30 cellular contexts compared by ENCODE assay signal in the genomic region with DNA sequence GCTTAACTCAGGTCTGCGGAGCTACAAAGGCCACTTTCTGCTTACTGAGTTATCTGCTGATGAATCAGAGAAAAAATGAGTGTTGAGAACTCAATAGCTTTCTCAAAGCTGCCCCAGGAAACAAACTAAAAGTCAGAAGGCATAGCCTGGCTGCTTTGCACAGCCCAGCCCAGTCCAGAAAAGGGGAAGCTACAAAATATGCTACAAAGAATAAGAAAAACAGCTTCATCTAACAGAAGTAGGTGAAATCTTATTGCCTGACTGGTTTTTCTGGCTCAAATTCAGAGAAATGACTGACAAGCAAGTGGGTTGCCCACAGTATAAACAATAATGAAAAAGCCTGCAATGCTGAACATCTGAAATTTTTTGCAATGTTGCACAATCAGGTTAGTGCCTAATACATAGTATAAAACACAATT.
DNase-seq lines count a peak whose midpoint lies in the region; ATAC-seq and TF ChIP-seq lines count a peak whose summit lies in the region.
"Had no signal": no experiment of that assay in that cellular context is flagged by ENCODE, and none has a peak within 500 bp of the region (broad histone marks: within the 10 kb centered on the region; RNA-seq: fewer than 3 reads in every experiment).

No MANE protein-coding gene starts in this region.

- DNase-seq in KG1 (lab: John Stamatoyannopoulos, UW) (peak; percentile 1), adipocyte (ENCODE audit: low read depth) (peak; percentile 69), fibroblast of mammary gland (ENCODE audit: low read depth) (peak; percentile 21), omental fat pad (ENCODE audit: low spot score) (no peak), NCI-H524 treated with DMSO at 0.1 percent for 48 hours (lab: John Stamatoyannopoulos, UW) (no peak), SW 1271 (lab: John Stamatoyannopoulos, UW) (no peak), vagina (ENCODE audit: extremely low spot score in 2 of 2) (no peak)
- DNase-seq: activated CD4-positive, alpha-beta T cell treated with anti-CD3 and anti-CD28 coated beads, Interleukin-2, amount 10 ng/mL, durations not matched to agents 24 days and 14 days; activated T-cell treated with anti-CD3 and anti-CD28 coated beads, Interleukin-2, amount 50 U/mL, for 4 hours; dermis blood vessel endothelial cell; DND-41; GOT3; heart left ventricle; MM.1S; naive thymus-derived CD4-positive, alpha-beta T cell; NCI-H1436; NCI-H2107; Peyer's patch; stimulated activated CD4-positive, alpha-beta T cell treated with anti-CD3 and anti-CD28 coated beads, Interleukin-12 subunit alpha, Interleukin-12 subunit beta, amount 100 ng/mL, for 4 hours; stimulated activated CD4-positive, alpha-beta T cell treated with anti-CD3 and anti-CD28 coated beads, Interleukin-4, amount 100 ng/mL, for 4 hours; stimulated activated naive CD4-positive, alpha-beta T cell; T-helper 17 cell; thyroid gland had no signal

- H3K27me3 ChIP-seq in adipocyte (replicated peaks; ENCODE audit: control insufficient read depth, insufficient read depth, low read length), result no peaks in the 10 kb centered on the region
- no peaks in the 10 kb centered on the region for H3K27me3 ChIP-seq in vagina
- H3K27me3 ChIP-seq: BLaER1 treated with 17β-estradiol and CSF1 and Interleukin-3, amounts not matched to agents 10 nM and 100 nM; cardiac muscle cell; heart left ventricle; Peyer's patch; right atrium auricular region; SJSA1; thyroid gland had no signal

- TF ChIP-seq POLR2A in vagina (IDR thresholded peaks at IDR 0.05), result no peak

- H3K27ac ChIP-seq in vagina, result no peak overlapping the region
- H3K27ac ChIP-seq: BLaER1 treated with 17β-estradiol and CSF1 and Interleukin-3, amounts not matched to agents 10 nM and 100 nM; cardiac muscle cell; heart left ventricle; Peyer's patch; right atrium auricular region; SJSA1; thyroid gland; VCaP had no signal

- H3K4me3 ChIP-seq in adipocyte (ENCODE audit: low read length) (no peak overlapping the region), fibroblast of mammary gland (ENCODE audit: control insufficient read depth, low read depth, low read length) (no peak overlapping the region), vagina (no peak overlapping the region)
- H3K4me3 ChIP-seq: BLaER1 treated with 17β-estradiol and CSF1 and Interleukin-3, amounts not matched to agents 10 nM and 100 nM; cardiac muscle cell; heart left ventricle; Peyer's patch; right atrium auricular region; SJSA1; thyroid gland had no signal

- H3K36me3 ChIP-seq in adipocyte (ENCODE audit: control insufficient read depth, insufficient read depth, low read length, severe bottlenecking) (no peaks in the 10 kb centered on the region), vagina (no peaks in the 10 kb centered on the region)
- H3K36me3 ChIP-seq: BLaER1 treated with 17β-estradiol and CSF1 and Interleukin-3, amounts not matched to agents 10 nM and 100 nM; cardiac muscle cell; heart left ventricle; Peyer's patch; right atrium auricular region; SJSA1; thyroid gland had no signal

- H3K4me1 ChIP-seq in adipocyte (ENCODE audit: control insufficient read depth, insufficient read depth, low read length) (peaks cover 26% of the 10 kb centered on the region), vagina (no peaks in the 10 kb centered on the region)
- H3K4me1 ChIP-seq: heart left ventricle, Peyer's patch, right atrium auricular region, SJSA1 had no signal

- no peak overlapping the region for H3K9ac ChIP-seq in adipocyte (ENCODE audit: low read length)
- H3K9ac ChIP-seq: BLaER1 treated with 17β-estradiol and CSF1 and Interleukin-3, amounts not matched to agents 10 nM and 100 nM had no signal

- ATAC-seq in omental fat pad (ENCODE audit: low FRiP score), result peak; percentile 42
- ATAC-seq in HG03097 (IDR thresholded peaks at IDR 0.05; ENCODE audit: low FRiP score, unreplicated experiment), result no peak
- ATAC-seq: activated T-cell treated with anti-CD3 and anti-CD28 coated beads, Interleukin-2, amount 50 U/mL, for 4 hours; heart left ventricle; left lobe of liver; naive thymus-derived CD4-positive, alpha-beta T cell; T-helper 17 cell had no signal

- H3K9me3 ChIP-seq in adipocyte (ENCODE audit: control insufficient read depth, low read length) (no peaks in the 10 kb centered on the region), vagina (no peaks in the 10 kb centered on the region)
- H3K9me3 ChIP-seq: BLaER1 treated with 17β-estradiol and CSF1 and Interleukin-3, amounts not matched to agents 10 nM and 100 nM; heart left ventricle; Peyer's patch; right atrium auricular region; SJSA1; thyroid gland had no signal

- TF ChIP-seq CTCF in fibroblast of mammary gland (conservative IDR thresholded peaks at IDR 0.05; ENCODE audit: control insufficient read depth, insufficient read depth, low read depth, low read length), result no peak
- no peak for TF ChIP-seq CTCF in omental fat pad (IDR thresholded peaks at IDR 0.05)
- TF ChIP-seq CTCF in vagina (IDR thresholded peaks at IDR 0.05), result no peak

- intact Hi-C loops in vagina (cut with DNase I), result no loop called here

Comparison
In these comparisons a context has a peak if more than half of its experiments do, and no peak if none do; other contexts are left out.
1. DNase-seq: peak in KG1 (single experiment), adipocyte (single experiment) and fibroblast of mammary gland (single experiment); none in omental fat pad (single experiment), NCI-H524 treated with DMSO at 0.1 percent for 48 hours (single experiment), SW 1271 (0 of 2) and vagina (0 of 2).